In genomic region chr22:22357024-22357868, GRCh38 we compare ENCODE assay signal across 8 cellular contexts.
DNase-seq lines count a peak whose midpoint lies in the region; ATAC-seq and TF ChIP-seq lines count a peak whose summit lies in the region.

No MANE protein-coding gene starts in this region.

- no peaks in the 10 kb centered on the region for H3K9me2 ChIP-seq in SU-DHL-6 (replicated peaks; ENCODE audit: insufficient read depth, low read length)

- H3K4me1 ChIP-seq in right cardiac atrium (ENCODE audit: control insufficient read depth, insufficient read depth, low read length) (no peaks in the 10 kb centered on the region), gastrocnemius medialis (no peaks in the 10 kb centered on the region)

- no peaks in the 10 kb centered on the region for H3K79me2 ChIP-seq in SU-DHL-6 (ENCODE audit: insufficient read depth, low read length)

- H3K4me1 Mint-ChIP-seq in activated naive CD8-positive, alpha-beta T cell treated with anti-CD3 and anti-CD28 coated beads, Interleukin-2, amount 50 U/mL, for 24 hours = peaks cover 7% of the 10 kb centered on the region

- peak; percentile 73 for DNase-seq in Daoy (ENCODE audit: low read depth)
- peak; percentile 53 for DNase-seq in HCEC 1CT
- DNase-seq in NCI-H1417 (lab: John Stamatoyannopoulos, UW) = peak; percentile 75 to 93 (median 82)
- peak; percentile 87 for DNase-seq in activated naive CD8-positive, alpha-beta T cell treated with anti-CD3 and anti-CD28 coated beads, Interleukin-2, amount 50 U/mL, for 24 hours
- peak; percentile 68 to 86 (median 82) for DNase-seq in right cardiac atrium
- peak; percentile 34 to 35 for DNase-seq in gastrocnemius medialis
- DNase-seq in omental fat pad (ENCODE audit: low spot score) = no peak

- H3K9me3 Mint-ChIP-seq in activated naive CD8-positive, alpha-beta T cell treated with anti-CD3 and anti-CD28 coated beads, Interleukin-2, amount 50 U/mL, for 24 hours = no peaks in the 10 kb centered on the region

- no peak overlapping the region for H3K9ac ChIP-seq in SU-DHL-6 (ENCODE audit: low read length)

- H4K20me1 ChIP-seq in SU-DHL-6 (ENCODE audit: low read depth, low read length) = no peaks in the 10 kb centered on the region

- H3K4me3 ChIP-seq in SU-DHL-6 (ENCODE audit: insufficient read depth, low read length, poor library complexity, severe bottlenecking) = no peak overlapping the region
- no peak overlapping the region for H3K4me3 ChIP-seq in right cardiac atrium (ENCODE audit: low read length)
- no peak overlapping the region for H3K4me3 ChIP-seq in gastrocnemius medialis

- H3F3A ChIP-seq in SU-DHL-6 (ENCODE audit: insufficient read depth) = no peaks in the 10 kb centered on the region

- no peak overlapping the region for H3K27ac Mint-ChIP-seq in activated naive CD8-positive, alpha-beta T cell treated with anti-CD3 and anti-CD28 coated beads, Interleukin-2, amount 50 U/mL, for 24 hours

- no peak overlapping the region for H3K4me3 Mint-ChIP-seq in activated naive CD8-positive, alpha-beta T cell treated with anti-CD3 and anti-CD28 coated beads, Interleukin-2, amount 50 U/mL, for 24 hours

- H3K27me3 ChIP-seq in SU-DHL-6 (ENCODE audit: low read length) (no peaks in the 10 kb centered on the region), right cardiac atrium (ENCODE audit: control insufficient read depth, insufficient read depth) (no peaks in the 10 kb centered on the region), gastrocnemius medialis (peaks cover 5 to 14% (median 5%) of the 10 kb centered on the region in 3 donors)

- H3K36me3 ChIP-seq in SU-DHL-6 (ENCODE audit: low read length) (no peaks in the 10 kb centered on the region), gastrocnemius medialis (no peaks in the 10 kb centered on the region)

- H3K27me3 Mint-ChIP-seq in activated naive CD8-positive, alpha-beta T cell treated with anti-CD3 and anti-CD28 coated beads, Interleukin-2, amount 50 U/mL, for 24 hours = peaks cover 21% of the 10 kb centered on the region

- 18% methylated on average over 14 of the region's 14 CpGs for WGBS in right cardiac atrium

- TF ChIP-seq CTCF in SU-DHL-6 (IDR thresholded peaks at IDR 0.05; ENCODE audit: insufficient read depth, low read length, poor library complexity, severe bottlenecking) = peak; percentile 24
- TF ChIP-seq CTCF in gastrocnemius medialis (IDR thresholded peaks at IDR 0.05 in 4 of 5, conservative IDR thresholded peaks at IDR 0.05 in 1 of 5) = peak in 4 of 5 experiments; percentile 27 to 52 (median 38)
- no peak for TF ChIP-seq CTCF in omental fat pad (IDR thresholded peaks at IDR 0.05)

- ATAC-seq in activated naive CD8-positive, alpha-beta T cell treated with anti-CD3 and anti-CD28 coated beads, Interleukin-2, amount 50 U/mL, for 24 hours = peak; percentile 87
- peak; percentile 72 to 79 for ATAC-seq in right cardiac atrium
- ATAC-seq in gastrocnemius medialis = peak in 1 of 2 donors; percentile 55
- no peak for ATAC-seq in omental fat pad (ENCODE audit: low FRiP score)

- H3K9me3 ChIP-seq in SU-DHL-6 (ENCODE audit: insufficient read depth, low read length) (no peaks in the 10 kb centered on the region), right cardiac atrium (ENCODE audit: control insufficient read depth, low read length) (no peaks in the 10 kb centered on the region), gastrocnemius medialis (no peaks in the 10 kb centered on the region)

- in situ Hi-C loops in gastrocnemius medialis (cut with MboI; ENCODE audit: low sequenced_read_pairs in 4 of 4) = no loop called here

- intact Hi-C loops in right cardiac atrium (cut with DNase I) (no loop called here), gastrocnemius medialis (cut with DNase I; ENCODE audit: low total_unique reads) (no loop called here)

- TF ChIP-seq POLR2A in gastrocnemius medialis (IDR thresholded peaks at IDR 0.05) = no peak

- H3K36me3 Mint-ChIP-seq in activated naive CD8-positive, alpha-beta T cell treated with anti-CD3 and anti-CD28 coated beads, Interleukin-2, amount 50 U/mL, for 24 hours (ENCODE audit: low read depth) = no peaks in the 10 kb centered on the region

- H3K27ac ChIP-seq in SU-DHL-6 (ENCODE audit: low read depth, low read length) (no peak overlapping the region), right cardiac atrium (ENCODE audit: low read length) (no peak overlapping the region), gastrocnemius medialis (no peak overlapping the region)

- no peak overlapping the region for H2AFZ ChIP-seq in SU-DHL-6 (ENCODE audit: low read depth, low read length, severe bottlenecking)

- H3K4me2 ChIP-seq in SU-DHL-6 (ENCODE audit: low read depth, low read length, poor library complexity, severe bottlenecking) = peak overlapping the region; percentile 44

Comparison
In these comparisons a context has a peak if more than half of its experiments do, and no peak if none do; other contexts are left out.
1. CTCF ChIP-seq: peak in SU-DHL-6 (single experiment) and gastrocnemius medialis (4 of 5); none in omental fat pad (0 of 3).